ENCODE assay signal across 30 cellular contexts in genomic region chr18:12891561-12891960, GRCh38.
"Had no signal": no experiment of that assay in that cellular context is flagged by ENCODE, and none has a peak within 500 bp of the region (broad histone marks: within the 10 kb centered on the region; RNA-seq: fewer than 3 reads in every experiment).

No MANE protein-coding gene starts in this region.

- H3K36me3 ChIP-seq: ascending aorta, SJSA1 had no signal

- H3K27me3 ChIP-seq: ascending aorta, body of pancreas, SJSA1 had no signal

- H3K27ac ChIP-seq: ascending aorta, body of pancreas, SJSA1 had no signal

- H3K4me1 ChIP-seq: ascending aorta, SJSA1 had no signal

- H3K4me3 Mint-ChIP-seq: activated CD8-positive, alpha-beta memory T cell treated with anti-CD3 and anti-CD28 coated beads, Interleukin-2, amount 10 ng/mL, durations not matched to agents 7 days and 5 days; activated naive CD8-positive, alpha-beta T cell treated with anti-CD3 and anti-CD28 coated beads, Interleukin-2, amount 50 U/mL, for 24 hours; activated T-cell treated with anti-CD3 and anti-CD28 coated beads, Interleukin-2, amount 50 U/mL, for 24 hours; activated T-helper 1 cell treated with anti-CD3 and anti-CD28 coated beads, Interleukin-12 subunit alpha, Interleukin-12 subunit beta, Interleukin-2, Interleukin-4 antibody, amounts not matched to agents 30 ng/mL and 10 ng/mL and 1 ng/mL, durations not matched to agents 14 hours and 24 hours and 36 hours; central memory CD8-positive, alpha-beta T cell; T-helper 1 cell treated with Interleukin-12 subunit alpha and Interleukin-12 subunit beta and Interleukin-4 antibody, amounts not matched to agents 30 μg/mL and 1 μg/mL, for 36 hours; WTC11 had no signal

- H3K27ac Mint-ChIP-seq: activated CD8-positive, alpha-beta memory T cell treated with anti-CD3 and anti-CD28 coated beads, Interleukin-2, amount 10 ng/mL, durations not matched to agents 7 days and 5 days; activated naive CD4-positive, alpha-beta T cell treated with anti-CD3 and anti-CD28 coated beads, Interleukin-2, amount 50 U/mL, for 72 hours; activated naive CD8-positive, alpha-beta T cell treated with anti-CD3 and anti-CD28 coated beads, Interleukin-2, amount 50 U/mL, for 24 hours; activated T-cell treated with anti-CD3 and anti-CD28 coated beads, Interleukin-2, amount 50 U/mL, for 24 hours; activated T-helper 1 cell treated with anti-CD3 and anti-CD28 coated beads, Interleukin-12 subunit alpha, Interleukin-12 subunit beta, Interleukin-2, Interleukin-4 antibody, amounts not matched to agents 30 ng/mL and 10 ng/mL and 1 ng/mL, durations not matched to agents 14 hours and 24 hours and 36 hours; T-helper 1 cell treated with Interleukin-12 subunit alpha and Interleukin-12 subunit beta and Interleukin-4 antibody, amounts not matched to agents 30 μg/mL and 1 μg/mL, for 36 hours; WTC11 had no signal

- H3K9me3 Mint-ChIP-seq: activated naive CD8-positive, alpha-beta T cell treated with anti-CD3 and anti-CD28 coated beads, Interleukin-2, amount 50 U/mL, for 24 hours; activated T-cell treated with anti-CD3 and anti-CD28 coated beads, Interleukin-2, amount 50 U/mL, for 24 hours; central memory CD8-positive, alpha-beta T cell; T-helper 1 cell treated with Interleukin-12 subunit alpha and Interleukin-12 subunit beta and Interleukin-4 antibody, amounts not matched to agents 30 μg/mL and 1 μg/mL, for 36 hours had no signal

- ATAC-seq: activated CD8-positive, alpha-beta memory T cell treated with anti-CD3 and anti-CD28 coated beads, Interleukin-2, amount 10 ng/mL, durations not matched to agents 7 days and 5 days; activated naive CD4-positive, alpha-beta T cell treated with anti-CD3 and anti-CD28 coated beads, Interleukin-2, amount 50 U/mL, for 72 hours; activated naive CD8-positive, alpha-beta T cell treated with anti-CD3 and anti-CD28 coated beads, Interleukin-2, amount 50 U/mL, for 24 hours; body of pancreas; SK-N-SH treated with all-trans-retinoic acid at 6 μM for 48 hours; WTC11 had no signal

- H3K9me3 ChIP-seq: ascending aorta, body of pancreas, SJSA1 had no signal

- H3K4me3 ChIP-seq: ascending aorta, body of pancreas, SJSA1 had no signal

- H3K27me3 Mint-ChIP-seq: central memory CD8-positive, alpha-beta T cell had no signal

- DNase-seq: activated CD4-positive, alpha-beta T cell treated with anti-CD3 and anti-CD28 coated beads for 48 hours; activated CD4-positive, alpha-beta T cell treated with anti-CD3 and anti-CD28 coated beads, Interleukin-2, amount 50 U/mL, for 48 hours; activated CD4-positive, CD25-positive, alpha-beta regulatory T cell treated with anti-CD3 and anti-CD28 coated beads, Interleukin-2, amount 50 U/mL, for 72 hours; activated CD8-positive, alpha-beta memory T cell treated with anti-CD3 and anti-CD28 coated beads, Interleukin-2, amount 10 ng/mL, durations not matched to agents 7 days and 5 days; activated effector memory CD4-positive, alpha-beta T cell treated with Interleukin-2 at 50 U/mL for 16 hours; activated naive CD4-positive, alpha-beta T cell treated with Interleukin-2 at 50 U/mL for 16 hours; activated naive CD8-positive, alpha-beta T cell treated with anti-CD3 and anti-CD28 coated beads, Interleukin-2, amount 50 U/mL, for 24 hours; activated T-cell treated with anti-CD3 and anti-CD28 coated beads, Interleukin-2, amount 50 U/mL, for 24 hours; amniotic stem cell; body of pancreas; MM.1S; NCI-H1105; NCI-H1436; NCI-H1694 treated with DMSO at 0.1 percent for 48 hours; NCI-H2081; NCI-H446 treated with DMSO at 0.1 percent for 48 hours; NCI-H524 treated with DMSO at 0.1 percent for 48 hours; NCI-H748 treated with DMSO at 0.1 percent for 48 hours; OCI-M1; SHP77; SW 1271; T-helper 9 cell had no signal
